12 cellular contexts compared by ENCODE assay signal in the genomic region with DNA sequence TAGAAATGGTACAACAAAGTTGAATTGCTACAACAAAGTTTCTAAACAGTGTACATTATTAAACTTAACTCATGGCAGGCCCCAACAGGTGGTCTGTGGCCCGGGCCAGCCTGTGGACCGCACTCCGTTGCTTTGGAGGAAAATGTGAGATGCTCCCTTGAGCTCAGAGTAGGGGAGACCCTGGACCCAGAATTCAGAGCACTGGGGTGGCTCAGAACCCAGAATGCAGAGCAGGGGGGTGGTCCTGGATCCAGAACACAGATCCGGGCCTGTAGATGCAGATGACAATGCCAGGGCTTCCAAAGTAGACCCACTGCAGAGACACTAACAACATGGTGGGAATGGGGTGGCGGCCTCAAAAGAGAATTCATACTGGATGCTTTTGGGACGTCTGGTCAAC.
DNase-seq lines count a peak whose midpoint lies in the region; TF ChIP-seq lines count a peak whose summit lies in the region.
"Had no signal": no experiment of that assay in that cellular context is flagged by ENCODE, and none has a peak within 500 bp of the region (broad histone marks: within the 10 kb centered on the region; RNA-seq: fewer than 3 reads in every experiment).

No MANE protein-coding gene starts in this region.

- peaks cover 0 to 19% (median 18%) of the 10 kb centered on the region in 3 donors for H3K27me3 Mint-ChIP-seq in CD14-positive monocyte (ENCODE audit: low read depth in 3 of 3)
- H3K27me3 Mint-ChIP-seq in chondrocyte (ENCODE audit: low read depth) = peaks cover 20% of the 10 kb centered on the region
- H3K27me3 Mint-ChIP-seq in osteocyte (ENCODE audit: unreplicated experiment) = no peaks in the 10 kb centered on the region
- H3K27me3 Mint-ChIP-seq in type B pancreatic cell = peaks cover 3% of the 10 kb centered on the region

- no peaks in the 10 kb centered on the region for H3K36me3 Mint-ChIP-seq in CD14-positive monocyte
- H3K36me3 Mint-ChIP-seq in chondrocyte (ENCODE audit: low read depth) = peaks cover 2% of the 10 kb centered on the region
- H3K36me3 Mint-ChIP-seq in osteocyte (ENCODE audit: unreplicated experiment) = no peaks in the 10 kb centered on the region
- H3K36me3 Mint-ChIP-seq in type B pancreatic cell = no peaks in the 10 kb centered on the region

- H3K9me3 Mint-ChIP-seq in CD14-positive monocyte = peaks cover 11 to 42% (median 27%) of the 10 kb centered on the region in 7 donors
- H3K9me3 Mint-ChIP-seq in chondrocyte (ENCODE audit: low read depth) = peaks cover 29% of the 10 kb centered on the region
- H3K9me3 Mint-ChIP-seq in osteocyte (ENCODE audit: unreplicated experiment) = peaks cover 26% of the 10 kb centered on the region
- H3K9me3 Mint-ChIP-seq in type B pancreatic cell = peaks cover 4% of the 10 kb centered on the region

- H3K4me1 Mint-ChIP-seq in CD14-positive monocyte (no peaks in the 10 kb centered on the region), chondrocyte (ENCODE audit: low read depth) (peaks cover 4% of the 10 kb centered on the region), osteocyte (ENCODE audit: unreplicated experiment) (no peaks in the 10 kb centered on the region), type B pancreatic cell (ENCODE audit: unreplicated experiment) (peaks cover 20% of the 10 kb centered on the region)
- H3K4me1 Mint-ChIP-seq: CD8-positive, alpha-beta memory T cell; GM23338 had no signal

- no peak for TF ChIP-seq CTCF in CD14-positive monocyte (IDR thresholded peaks at IDR 0.05)
- no peak for TF ChIP-seq CTCF in chondrocyte (IDR thresholded peaks at IDR 0.05)
- TF ChIP-seq CTCF in osteocyte (IDR thresholded peaks at IDR 0.05) = no peak
- no peak for TF ChIP-seq CTCF in type B pancreatic cell (conservative IDR thresholded peaks at IDR 0.05)

- intact Hi-C loops in CD14-positive monocyte (cut with micrococcal nuclease) = no loop called here

- H3K27ac Mint-ChIP-seq in CD14-positive monocyte (no peak overlapping the region), chondrocyte (ENCODE audit: unreplicated experiment) (no peak overlapping the region), osteocyte (ENCODE audit: unreplicated experiment) (no peak overlapping the region), type B pancreatic cell (no peak overlapping the region)
- H3K27ac Mint-ChIP-seq: CD8-positive, alpha-beta memory T cell; GM23338 had no signal

- DNase-seq in CD14-positive monocyte (ENCODE audit: low spot score) = peak; percentile 10
- DNase-seq in chondrocyte (ENCODE audit: low spot score) = peak; percentile 27
- peak; percentile 44 for DNase-seq in osteocyte (ENCODE audit: extremely low spot score, unreplicated experiment)
- peak; percentile 29 for DNase-seq in type B pancreatic cell (ENCODE audit: extremely low spot score, unreplicated experiment)
- no peak for DNase-seq in hepatic stellate cell (ENCODE audit: low spot score)
- no peak for DNase-seq in AG20443 (ENCODE audit: low spot score)
- no peak for DNase-seq in Kasumi-1 (lab: John Stamatoyannopoulos, UW)
- DNase-seq: CD8-positive, alpha-beta memory T cell; DND-41; GDM1; H7 had no signal

- H3K4me3 Mint-ChIP-seq in CD14-positive monocyte (no peak overlapping the region), chondrocyte (ENCODE audit: unreplicated experiment) (no peak overlapping the region), osteocyte (ENCODE audit: unreplicated experiment) (no peak overlapping the region), type B pancreatic cell (no peak overlapping the region)
- H3K4me3 Mint-ChIP-seq: CD8-positive, alpha-beta memory T cell; GM23338 had no signal

Comparison
In these comparisons a context has a peak if more than half of its experiments do, and no peak if none do; other contexts are left out.
1. DNase-seq: peak in CD14-positive monocyte (single experiment), chondrocyte (single experiment), osteocyte (single experiment) and type B pancreatic cell (single experiment); none in hepatic stellate cell (single experiment), AG20443 (single experiment) and Kasumi-1 (0 of 2).